11 cellular contexts compared by ENCODE assay signal in the genomic region with DNA sequence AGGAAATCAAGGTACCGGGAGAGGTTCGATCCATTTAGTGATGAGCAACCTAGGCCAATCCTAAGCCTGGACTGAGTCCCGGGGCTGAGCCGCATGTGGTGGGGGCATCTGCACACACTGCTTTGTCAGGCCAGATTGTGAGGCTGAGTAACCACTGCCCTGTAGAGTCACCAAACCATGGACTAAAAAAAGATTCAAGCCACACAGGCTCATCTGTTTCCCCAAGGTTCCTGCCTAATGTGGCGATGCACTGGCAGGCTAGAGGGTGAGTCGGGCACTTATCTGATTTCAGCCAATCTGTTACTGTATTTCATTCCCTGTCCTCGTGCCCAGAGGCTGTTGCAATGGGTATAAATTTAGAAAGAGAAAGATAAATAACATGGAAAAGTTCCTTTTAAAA.
DNase-seq lines count a peak whose midpoint lies in the region; ATAC-seq lines count a peak whose summit lies in the region.
"Had no signal": no experiment of that assay in that cellular context is flagged by ENCODE, and none has a peak within 500 bp of the region (broad histone marks: within the 10 kb centered on the region; RNA-seq: fewer than 3 reads in every experiment).

No MANE protein-coding gene starts in this region.

- H2AK5ac ChIP-seq in neuronal stem cell (ENCODE audit: low read depth, low read length): no peak overlapping the region

- H2AFZ ChIP-seq in neuronal stem cell (ENCODE audit: low read length): no peak overlapping the region

- H3K23ac ChIP-seq in neuronal stem cell (ENCODE audit: low read depth, low read length, poor library complexity): no peak overlapping the region

- no CpG with 5 or more reads among the region's 7 CpGs for WGBS in neuronal stem cell (ENCODE audit: extremely low coverage in 2 of 2, insufficient read length in 2 of 2, insufficient replicate concordance in 1 of 2), 2 donors

- no peaks in the 10 kb centered on the region for H3K9me3 ChIP-seq in BLaER1
- H3K9me3 ChIP-seq in neuronal stem cell (replicated peaks in 1 of 2; ENCODE audit: control insufficient read depth in 2 of 2, insufficient read depth in 1 of 2, low read depth in 1 of 2, low read length in 2 of 2): peaks cover 0 to under 1% of the 10 kb centered on the region in 2 donors
- H3K9me3 ChIP-seq: colonic mucosa had no signal

- no peak overlapping the region for H3K9ac ChIP-seq in BLaER1
- H3K9ac ChIP-seq in neuronal stem cell (ENCODE audit: low read depth, low read length, poor library complexity): peak overlapping the region; percentile 35

- H3K14ac ChIP-seq in neuronal stem cell (ENCODE audit: low read length): no peak overlapping the region

- H2BK120ac ChIP-seq in neuronal stem cell (ENCODE audit: low read depth, low read length): no peak overlapping the region

- no peak for ATAC-seq in HG03469 (IDR thresholded peaks at IDR 0.05; ENCODE audit: unreplicated experiment)
- ATAC-seq in HG02678 (IDR thresholded peaks at IDR 0.05; ENCODE audit: unreplicated experiment): no peak

- H3K79me1 ChIP-seq in neuronal stem cell (ENCODE audit: low read depth, low read length): no peaks in the 10 kb centered on the region

- no peaks in the 10 kb centered on the region for H4K20me1 ChIP-seq in BLaER1

- H3K27me3 ChIP-seq in BLaER1: no peaks in the 10 kb centered on the region
- H3K27me3 ChIP-seq in neuronal stem cell (ENCODE audit: control insufficient read depth in 3 of 3, insufficient read depth in 3 of 3, low read depth in 1 of 3, low read length in 3 of 3): no peaks in the 10 kb centered on the region
- H3K27me3 ChIP-seq: colonic mucosa had no signal

- DNase-seq in NCI-H2171 treated with DMSO at 0.1 percent for 48 hours (lab: John Stamatoyannopoulos, UW): peak; percentile 97
- peak; percentile 88 for DNase-seq in cerebellum (ENCODE audit: low spot score)
- no peak for DNase-seq in neuronal stem cell (ENCODE audit: low spot score)
- DNase-seq in NCI-H1417 (lab: John Stamatoyannopoulos, UW): no peak
- no peak for DNase-seq in 8988T
- DNase-seq: Calu3, colonic mucosa, kidney had no signal

- no peak overlapping the region for H4K8ac ChIP-seq in neuronal stem cell (ENCODE audit: low read depth, low read length)

- H3K36me3 ChIP-seq in BLaER1 (peaks cover 19% of the 10 kb centered on the region; the same call in 1 of the 2 replicates), neuronal stem cell (replicated peaks in 1 of 2; ENCODE audit: control insufficient read depth in 2 of 2, insufficient read depth in 2 of 2, low read length in 2 of 2) (peaks cover 0 to 24% of the 10 kb centered on the region in 2 donors)
- H3K36me3 ChIP-seq: colonic mucosa had no signal

- H3K4me3 ChIP-seq in BLaER1 (no peak overlapping the region), neuronal stem cell (ENCODE audit: low read length in 2 of 2) (no peak overlapping the region)
- H3K4me3 ChIP-seq: colonic mucosa had no signal

- H3K27ac ChIP-seq in BLaER1 (no peak overlapping the region), neuronal stem cell (replicated peaks; ENCODE audit: low read length) (no peak overlapping the region)
- H3K27ac ChIP-seq: colonic mucosa had no signal

- no peak overlapping the region for H4K91ac ChIP-seq in neuronal stem cell (ENCODE audit: low read depth, low read length, poor library complexity)

- H3K4me2 ChIP-seq in BLaER1: peak overlapping the region; percentile 56
- H3K4me2 ChIP-seq in neuronal stem cell (ENCODE audit: insufficient read depth, low read length, poor library complexity, severe bottlenecking): no peak overlapping the region

- peaks cover 72% of the 10 kb centered on the region for H3K4me1 ChIP-seq in BLaER1
- H3K4me1 ChIP-seq in neuronal stem cell (ENCODE audit: control insufficient read depth in 2 of 2, insufficient read depth in 1 of 2, low read depth in 1 of 2, low read length in 2 of 2): peaks cover 8 to 24% of the 10 kb centered on the region in 2 donors
- H3K4me1 ChIP-seq: colonic mucosa had no signal

- H3K18ac ChIP-seq in neuronal stem cell (ENCODE audit: low read length): no peak overlapping the region

- H3K4ac ChIP-seq in neuronal stem cell (ENCODE audit: low read length): no peak overlapping the region

- H2BK12ac ChIP-seq in neuronal stem cell (ENCODE audit: low read length): no peak overlapping the region

- H2BK15ac ChIP-seq in neuronal stem cell (ENCODE audit: low read length): no peak overlapping the region

- no peak overlapping the region for H2BK5ac ChIP-seq in neuronal stem cell (ENCODE audit: low read length)

Comparison
In these comparisons a context has a peak if more than half of its experiments do, and no peak if none do; other contexts are left out.
1. DNase-seq: peak in NCI-H2171 treated with DMSO at 0.1 percent for 48 hours (single experiment) and cerebellum (single experiment); none in neuronal stem cell (single experiment), NCI-H1417 (0 of 3) and 8988T (single experiment).